ENCODE assay signal across 1 cellular context in genomic region chr7:140653319-140654108, GRCh38.
A peak's percentile ranks its signal among the peaks of the same experiment; 100 is the strongest.
TF ChIP-seq lines count a peak whose summit lies in the region.

No MANE protein-coding gene starts in this region.

TF ChIP-seq in HepG2, 621 proteins besides CTCF, POLR2A, EP300 and RAD21 (continues in another document):
- TF ChIP-seq ZNF414 (CRISPR knock-in tag; IDR thresholded peaks at IDR 0.05) (no peak), ZNF598 (CRISPR knock-in tag; IDR thresholded peaks at IDR 0.05; ENCODE audit: borderline replicate concordance) (no peak), ZNF614 (CRISPR knock-in tag; IDR thresholded peaks at IDR 0.05; ENCODE audit: borderline replicate concordance) (no peak), NFYC (CRISPR knock-in tag; IDR thresholded peaks at IDR 0.05) (no peak), LRRFIP1 (CRISPR knock-in tag; conservative IDR thresholded peaks at IDR 0.05) (no peak), ZNF510 (CRISPR knock-in tag; IDR thresholded peaks at IDR 0.05; ENCODE audit: low read depth) (no peak), ZNF276 (CRISPR knock-in tag; IDR thresholded peaks at IDR 0.05; ENCODE audit: low read depth) (no peak), ZNF609 (CRISPR knock-in tag; IDR thresholded peaks at IDR 0.05; ENCODE audit: borderline replicate concordance) (no peak), ZNF724P (CRISPR knock-in tag; IDR thresholded peaks at IDR 0.05; ENCODE audit: borderline replicate concordance) (no peak), PLSCR1 (CRISPR knock-in tag; IDR thresholded peaks at IDR 0.05; ENCODE audit: borderline replicate concordance) (no peak), STAG1 (CRISPR knock-in tag; IDR thresholded peaks at IDR 0.05) (peak; percentile 97), NFRKB (IDR thresholded peaks at IDR 0.05) (no peak), ZNF232 (CRISPR knock-in tag; IDR thresholded peaks at IDR 0.05; ENCODE audit: borderline replicate concordance) (no peak), ZNF282 (IDR thresholded peaks at IDR 0.05; ENCODE audit: partially characterized antibody) (no peak), SRSF1 (optimal IDR thresholded peaks at IDR 0.05; ENCODE audit: low read depth, low read length) (no peak), AGO1 (IDR thresholded peaks at IDR 0.05; ENCODE audit: low read depth, low read length, poor library complexity, severe bottlenecking) (no peak), ZBTB8A (CRISPR knock-in tag; IDR thresholded peaks at IDR 0.05; ENCODE audit: borderline replicate concordance, low read depth) (no peak), SAP130 (CRISPR knock-in tag; IDR thresholded peaks at IDR 0.05; ENCODE audit: low read depth) (peak; percentile 23; the same call in 1 of the 2 replicates), PCBP2 (optimal IDR thresholded peaks at IDR 0.05; ENCODE audit: low read depth, low read length, poor library complexity, severe bottlenecking) (no peak), TRIM22 (IDR thresholded peaks at IDR 0.05) (no peak), RNF2 (conservative IDR thresholded peaks at IDR 0.05; ENCODE audit: low read depth) (peak; percentile 67; the same call in 1 of the 2 replicates), ZBED4 (CRISPR knock-in tag; IDR thresholded peaks at IDR 0.05; ENCODE audit: borderline replicate concordance) (no peak), RBAK (CRISPR knock-in tag; IDR thresholded peaks at IDR 0.05) (no peak), CREBL2 (CRISPR knock-in tag; IDR thresholded peaks at IDR 0.05; ENCODE audit: borderline replicate concordance) (no peak), TRIM24 (CRISPR knock-in tag; IDR thresholded peaks at IDR 0.05) (no peak), ELF3 (CRISPR knock-in tag; IDR thresholded peaks at IDR 0.05) (no peak), THAP9 (CRISPR knock-in tag; IDR thresholded peaks at IDR 0.05; ENCODE audit: borderline replicate concordance) (0 out of 2 replicates have a peak, but pooled peaks have one; percentile 35), ZNF670 (CRISPR knock-in tag; IDR thresholded peaks at IDR 0.05; ENCODE audit: borderline replicate concordance) (no peak), ZGPAT (CRISPR knock-in tag; IDR thresholded peaks at IDR 0.05) (no peak), ISL2 (CRISPR knock-in tag; IDR thresholded peaks at IDR 0.05) (0 out of 2 replicates have a peak, but pooled peaks have one; percentile 18), FOXJ3 (CRISPR knock-in tag; IDR thresholded peaks at IDR 0.05; ENCODE audit: borderline replicate concordance) (no peak), CCAR2 (optimal IDR thresholded peaks at IDR 0.05; ENCODE audit: low read depth, low read length) (no peak), ZBTB46 (CRISPR knock-in tag; IDR thresholded peaks at IDR 0.05; ENCODE audit: borderline replicate concordance) (no peak)
